In genomic region chr15:50484781-50485180, GRCh38 we compare ENCODE assay signal across 19 cellular contexts.
DNase-seq lines count a peak whose midpoint lies in the region; ATAC-seq and TF ChIP-seq lines count a peak whose summit lies in the region.
"Had no signal": no experiment of that assay in that cellular context is flagged by ENCODE, and none has a peak within 500 bp of the region (broad histone marks: within the 10 kb centered on the region; RNA-seq: fewer than 3 reads in every experiment).

No MANE protein-coding gene starts in this region.

- no peak for TF ChIP-seq CTCF in CD4-positive, alpha-beta T cell (IDR thresholded peaks at IDR 0.05)

- CTCF ChIA-PET in CD4-positive, alpha-beta T cell (lab: Charles Lee) = interaction anchor here (0.7 kb wide), 1 partner anchor 20 kb away, joined by 3 read pairs; no protein-coding TSS in a partner anchor

- no peak overlapping the region for H3K27ac ChIP-seq in CD4-positive, alpha-beta T cell (ENCODE audit: low read depth, low read length)

- H3K4me1 Mint-ChIP-seq in CD4-positive, alpha-beta T cell (ENCODE audit: low read depth) = no peaks in the 10 kb centered on the region

- no peaks in the 10 kb centered on the region for H3K27me3 ChIP-seq in CD4-positive, alpha-beta T cell (ENCODE audit: control insufficient read depth, insufficient read depth, low read length)

- H3K27me3 Mint-ChIP-seq in CD4-positive, alpha-beta T cell = no peaks in the 10 kb centered on the region
- H3K27me3 Mint-ChIP-seq: activated CD4-positive, alpha-beta memory T cell treated with anti-CD3 and anti-CD28 coated beads, Interleukin-2, amount 10 ng/mL, durations not matched to agents 7 days and 5 days; central memory CD8-positive, alpha-beta T cell; naive thymus-derived CD4-positive, alpha-beta T cell had no signal

- intact Hi-C loops in CD4-positive, alpha-beta T cell (cut with DNase I, micrococcal nuclease) = no loop called here
- intact Hi-C loops in Right ventricle myocardium inferior (cut with DNase I) = no loop called here
- intact Hi-C loops in left ventricle myocardium superior (cut with micrococcal nuclease) = no loop called here

- H3K9me3 ChIP-seq in CD4-positive, alpha-beta T cell (ENCODE audit: control insufficient read depth, low read length) = no peaks in the 10 kb centered on the region

- peak overlapping the region; percentile 8 for H3K27ac Mint-ChIP-seq in CD4-positive, alpha-beta T cell
- H3K27ac Mint-ChIP-seq: activated CD4-positive, alpha-beta memory T cell treated with anti-CD3 and anti-CD28 coated beads, Interleukin-2, amount 10 ng/mL, durations not matched to agents 7 days and 5 days; T-helper 2 cell treated with Interferon-gamma antibody and Interleukin-4, amounts not matched to agents 5 μg/mL and 100 μg/mL, for 36 hours had no signal

- no peaks in the 10 kb centered on the region for H3K9me3 Mint-ChIP-seq in CD4-positive, alpha-beta T cell
- H3K9me3 Mint-ChIP-seq: activated CD4-positive, alpha-beta memory T cell treated with anti-CD3 and anti-CD28 coated beads, Interleukin-2, amount 10 ng/mL, durations not matched to agents 7 days and 5 days; central memory CD8-positive, alpha-beta T cell had no signal

- no peak for DNase-seq in CD4-positive, alpha-beta T cell
- DNase-seq in globus pallidus (ENCODE audit: low spot score) = no peak
- no peak for DNase-seq in Right ventricle myocardium inferior (ENCODE audit: missing footprints)
- DNase-seq in LoVo (ENCODE audit: low spot score) = no peak
- no peak for DNase-seq in left ventricle myocardium superior
- DNase-seq: activated CD4-positive, alpha-beta memory T cell treated with anti-CD3 and anti-CD28 coated beads, Interleukin-2, amount 10 ng/mL, durations not matched to agents 7 days and 5 days; activated naive CD4-positive, alpha-beta T cell treated with Interleukin-2 at 50 U/mL for 16 hours; head of caudate nucleus; IMR-90; naive thymus-derived CD4-positive, alpha-beta T cell; NCI-H1436 treated with DMSO at 0.1 percent for 48 hours; NCI-H524 treated with DMSO at 0.1 percent for 48 hours; RPMI8226; stimulated activated CD4-positive, alpha-beta T cell treated with anti-CD3 and anti-CD28 coated beads, Interleukin-2, amount 100 ng/mL, for 48 hours had no signal

- POLR2A ChIA-PET in CD4-positive, alpha-beta T cell (lab: Charles Lee) = no interaction called here

- ATAC-seq in CD4-positive, alpha-beta T cell (ENCODE audit: poor library complexity) = no peak
- ATAC-seq in GM18907 (IDR thresholded peaks at IDR 0.05; ENCODE audit: unreplicated experiment) (peak; percentile 59), HG02571 (IDR thresholded peaks at IDR 0.05; ENCODE audit: unreplicated experiment) (peak; percentile 59), HG03432 (IDR thresholded peaks at IDR 0.05; ENCODE audit: unreplicated experiment) (peak; percentile 47), Right ventricle myocardium inferior (no peak), left ventricle myocardium superior (no peak)
- ATAC-seq: naive thymus-derived CD4-positive, alpha-beta T cell had no signal

- H3K36me3 Mint-ChIP-seq in CD4-positive, alpha-beta T cell (ENCODE audit: low read depth) = peaks cover 89% of the 10 kb centered on the region

- H3K4me3 Mint-ChIP-seq in CD4-positive, alpha-beta T cell = no peak overlapping the region
- H3K4me3 Mint-ChIP-seq: activated CD4-positive, alpha-beta memory T cell treated with anti-CD3 and anti-CD28 coated beads, Interleukin-2, amount 10 ng/mL, durations not matched to agents 7 days and 5 days; central memory CD8-positive, alpha-beta T cell; naive thymus-derived CD4-positive, alpha-beta T cell; T-helper 2 cell treated with Interferon-gamma antibody and Interleukin-4, amounts not matched to agents 5 μg/mL and 100 μg/mL, for 36 hours had no signal

Comparison
In these comparisons a context has a peak if more than half of its experiments do, and no peak if none do; other contexts are left out.
1. ATAC-seq: peak in GM18907 (single experiment), HG02571 (single experiment) and HG03432 (single experiment); none in CD4-positive, alpha-beta T cell (single experiment), Right ventricle myocardium inferior (single experiment) and left ventricle myocardium superior (single experiment).